In genomic region chr11:87372068-87372467, GRCh38 we compare ENCODE assay signal across 29 cellular contexts.
"Had no signal": no experiment of that assay in that cellular context is flagged by ENCODE, and none has a peak within 500 bp of the region (broad histone marks: within the 10 kb centered on the region; RNA-seq: fewer than 3 reads in every experiment).

No MANE protein-coding gene starts in this region.

- H3K36me3 ChIP-seq: ovary, spleen, suprapubic skin, tibial artery, transverse colon, upper lobe of right lung, uterus had no signal

- H3K4me1 ChIP-seq: parathyroid adenoma, psoas muscle, suprapubic skin, testis, transverse colon, uterus had no signal

- H3K9ac ChIP-seq: parathyroid adenoma had no signal

- ATAC-seq: naive thymus-derived CD8-positive, alpha-beta T cell; natural killer cell treated with Interleukin-12 subunit alpha and Interleukin-12 subunit beta and Interleukin-15 and Interleukin-18, amount 100 ng/mL, for 72 hours; psoas muscle; right cardiac atrium; sciatic nerve; stimulated activated memory B cell treated with anti-CD40 and anti-IgM and Interleukin-4, amounts not matched to agents 10 μg/mL and 1 μg/mL and 100 μg/mL, for 72 hours; stimulated activated naive CD8-positive, alpha-beta T cell treated with anti-CD3 and anti-CD28 coated beads, Interleukin-15, amount 100 ng/mL, for 72 hours; stimulated activated naive CD8-positive, alpha-beta T cell treated with anti-CD3 and anti-CD28 coated beads, Interleukin-15, Interleukin-2, amounts not matched to agents 100 U/mL and 50 U/mL, for 24 hours; upper lobe of right lung had no signal

- H3K4me3 ChIP-seq: ovary, psoas muscle, skin epidermis, smooth muscle cell, spleen, suprapubic skin, testis, tibial artery, transverse colon, upper lobe of right lung, uterus had no signal

- H2AFZ ChIP-seq: parathyroid adenoma had no signal

- H3K4me2 ChIP-seq: smooth muscle cell had no signal

- H3K27me3 ChIP-seq: ovary, spleen, suprapubic skin, testis, tibial artery, transverse colon, upper lobe of right lung, uterus had no signal

- H3K79me2 ChIP-seq: parathyroid adenoma had no signal

- H3K27ac ChIP-seq: ovary, parathyroid adenoma, psoas muscle, skin epidermis, spleen, suprapubic skin, testis, tibial artery, transverse colon, upper lobe of right lung, uterus had no signal

- DNase-seq: naive thymus-derived CD8-positive, alpha-beta T cell; nephron progenitor cell; occipital lobe; ovary; posterior cingulate gyrus; psoas muscle; right cardiac atrium; spleen; stimulated activated CD4-positive, alpha-beta T cell treated with anti-CD3 and anti-CD28 coated beads, Interleukin-12 subunit alpha, Interleukin-12 subunit beta, amount 100 ng/mL, for 4 hours; stimulated activated CD4-positive, alpha-beta T cell treated with anti-CD3 and anti-CD28 coated beads, Interleukin-1b, Interleukin-23, amount 100 ng/mL, for 48 hours; stimulated activated CD4-positive, alpha-beta T cell treated with anti-CD3 and anti-CD28 coated beads, Interleukin-4, amount 100 ng/mL, for 1 hour; stimulated activated CD4-positive, alpha-beta T cell treated with anti-CD3 and anti-CD28 coated beads, Interleukin-4, amount 100 ng/mL, for 4 hours; stimulated activated CD8-positive, alpha-beta memory T cell treated with anti-CD3 and anti-CD28 coated beads, Interleukin-4, amount 100 ng/mL, for 48 hours; stimulated activated naive CD4-positive, alpha-beta T cell; stimulated activated naive CD8-positive, alpha-beta T cell treated with anti-CD3 and anti-CD28 coated beads, Interleukin-15, amount 100 ng/mL, for 72 hours; stimulated activated naive CD8-positive, alpha-beta T cell treated with anti-CD3 and anti-CD28 coated beads, Interleukin-15, Interleukin-2, amounts not matched to agents 100 U/mL and 50 U/mL, for 24 hours; substantia nigra; testis; tibial artery; transverse colon; upper lobe of right lung; uterus had no signal

- H3K9me3 ChIP-seq: ovary, psoas muscle, spleen, suprapubic skin, testis, tibial artery, transverse colon, upper lobe of right lung, uterus had no signal
